Comparison of ENCODE assay signal across 8 cellular contexts in genomic region chr7:50791921-50792341, GRCh38. TPM values are rescaled to one million over a fixed set of nuclear protein-coding genes. Genes with fewer than 3 reads are reported as not detected.
DNase-seq lines count a peak whose midpoint lies in the region; ATAC-seq, FAIRE-seq and TF ChIP-seq lines count a peak whose summit lies in the region.

No MANE protein-coding gene starts in this region.

- POLR2A ChIA-PET in activated CD4-positive, alpha-beta T cell treated with anti-CD3 and anti-CD28 coated beads, Interleukin-2, amount 10 ng/mL, durations not matched to agents 7 days and 5 days (lab: Charles Lee) = no interaction called here
- POLR2A ChIA-PET in activated naive CD8-positive, alpha-beta T cell treated with anti-CD3 and anti-CD28 coated beads, Interleukin-2, amount 10 ng/mL, durations not matched to agents 7 days and 5 days (lab: Charles Lee) = no interaction called here

- H3K27me3 Mint-ChIP-seq in activated CD4-positive, alpha-beta T cell treated with anti-CD3 and anti-CD28 coated beads, Interleukin-2, amount 10 ng/mL, durations not matched to agents 7 days and 5 days = peaks cover 53% of the 10 kb centered on the region
- peaks cover 65% of the 10 kb centered on the region for H3K27me3 Mint-ChIP-seq in activated naive CD8-positive, alpha-beta T cell treated with anti-CD3 and anti-CD28 coated beads, Interleukin-2, amount 10 ng/mL, durations not matched to agents 7 days and 5 days

- H3K27ac ChIP-seq in keratinocyte (ENCODE audit: control insufficient read depth, insufficient read depth, low read length) (no peak overlapping the region), thoracic aorta (peak overlapping the region in 1 of 2 donors; percentile 54)

- peaks cover 14% of the 10 kb centered on the region for H4K20me1 ChIP-seq in keratinocyte (ENCODE audit: control insufficient read depth, extremely low read depth, insufficient read depth, low read length)

- H3K4me2 ChIP-seq in keratinocyte (ENCODE audit: control insufficient read depth, extremely low read depth, insufficient read depth, low read depth, low read length) = peak overlapping the region; percentile 87

- H3K36me3 ChIP-seq in keratinocyte (ENCODE audit: control insufficient read depth in 2 of 2, extremely low read depth in 1 of 2, insufficient read depth in 2 of 2, low read length in 2 of 2) = no peaks in the 10 kb centered on the region
- H3K36me3 ChIP-seq in thoracic aorta = no peaks in the 10 kb centered on the region

- no peak for ATAC-seq in activated naive CD8-positive, alpha-beta T cell treated with anti-CD3 and anti-CD28 coated beads, Interleukin-2, amount 10 ng/mL, durations not matched to agents 7 days and 5 days (ENCODE audit: low read depth)
- ATAC-seq in thoracic aorta (ENCODE audit: insufficient number of reproducible peaks, low FRiP score, low read depth) (no peak), HG02970 (IDR thresholded peaks at IDR 0.05; ENCODE audit: low FRiP score, unreplicated experiment) (no peak), GM21619 (IDR thresholded peaks at IDR 0.05; ENCODE audit: unreplicated experiment) (no peak), GM21737 (IDR thresholded peaks at IDR 0.05; ENCODE audit: unreplicated experiment) (no peak)

- peak overlapping the region; percentile 73 for H3K4me3 Mint-ChIP-seq in activated CD4-positive, alpha-beta T cell treated with anti-CD3 and anti-CD28 coated beads, Interleukin-2, amount 10 ng/mL, durations not matched to agents 7 days and 5 days
- peak overlapping the region; percentile 78 for H3K4me3 Mint-ChIP-seq in activated naive CD8-positive, alpha-beta T cell treated with anti-CD3 and anti-CD28 coated beads, Interleukin-2, amount 10 ng/mL, durations not matched to agents 7 days and 5 days

- peak overlapping the region; percentile 69 for H3K9ac ChIP-seq in keratinocyte (ENCODE audit: control insufficient read depth, extremely low read depth, insufficient read depth, low read length)

- H3K9me3 ChIP-seq in keratinocyte (ENCODE audit: control insufficient read depth, low read depth, low read length) = peaks cover 7% of the 10 kb centered on the region
- H3K9me3 ChIP-seq in thoracic aorta = no peaks in the 10 kb centered on the region

- peaks cover 8% of the 10 kb centered on the region for H3K4me1 Mint-ChIP-seq in activated CD4-positive, alpha-beta T cell treated with anti-CD3 and anti-CD28 coated beads, Interleukin-2, amount 10 ng/mL, durations not matched to agents 7 days and 5 days
- H3K4me1 Mint-ChIP-seq in activated naive CD8-positive, alpha-beta T cell treated with anti-CD3 and anti-CD28 coated beads, Interleukin-2, amount 10 ng/mL, durations not matched to agents 7 days and 5 days = peaks cover 3% of the 10 kb centered on the region

- peaks cover 5% of the 10 kb centered on the region for H3K4me1 ChIP-seq in keratinocyte (ENCODE audit: control insufficient read depth, extremely low read depth, insufficient read depth, low read length)
- peaks cover 14 to 24% of the 10 kb centered on the region in 2 donors for H3K4me1 ChIP-seq in thoracic aorta (ENCODE audit: control insufficient read depth in 1 of 2, low read depth in 2 of 2)

- H3K9me3 Mint-ChIP-seq in activated CD4-positive, alpha-beta T cell treated with anti-CD3 and anti-CD28 coated beads, Interleukin-2, amount 10 ng/mL, durations not matched to agents 7 days and 5 days = peaks cover 5% of the 10 kb centered on the region
- peaks cover 1% of the 10 kb centered on the region for H3K9me3 Mint-ChIP-seq in activated naive CD8-positive, alpha-beta T cell treated with anti-CD3 and anti-CD28 coated beads, Interleukin-2, amount 10 ng/mL, durations not matched to agents 7 days and 5 days

- H3K4me3 ChIP-seq in keratinocyte (ENCODE audit: control insufficient read depth in 2 of 3, extremely low read depth in 1 of 3, insufficient read depth in 2 of 3, low read depth in 1 of 3, low read length in 3 of 3) (peak overlapping the region; percentile 44 to 84 (median 71)), thoracic aorta (peak overlapping the region; percentile 73)

- no peak for DNase-seq in activated CD4-positive, alpha-beta T cell treated with anti-CD3 and anti-CD28 coated beads, Interleukin-2, amount 10 ng/mL, durations not matched to agents 7 days and 5 days
- no peak for DNase-seq in activated CD4-positive, alpha-beta T cell treated with anti-CD3 and anti-CD28 coated beads for 4 hours
- DNase-seq in activated naive CD8-positive, alpha-beta T cell treated with anti-CD3 and anti-CD28 coated beads, Interleukin-2, amount 10 ng/mL, durations not matched to agents 7 days and 5 days = no peak
- DNase-seq in keratinocyte (ENCODE audit: low read depth, low spot score) = no peak
- DNase-seq in thoracic aorta (ENCODE audit: low spot score) = no peak

- no peak overlapping the region for H3K27ac Mint-ChIP-seq in activated CD4-positive, alpha-beta T cell treated with anti-CD3 and anti-CD28 coated beads, Interleukin-2, amount 10 ng/mL, durations not matched to agents 7 days and 5 days
- H3K27ac Mint-ChIP-seq in activated naive CD8-positive, alpha-beta T cell treated with anti-CD3 and anti-CD28 coated beads, Interleukin-2, amount 10 ng/mL, durations not matched to agents 7 days and 5 days = no peak overlapping the region

- dilution Hi-C loops in keratinocyte (cut with MboI; ENCODE audit: extremely low pct_ligation_motif_present, low sequenced_read_pairs) = no loop called here

- H2AFZ ChIP-seq in keratinocyte (ENCODE audit: control insufficient read depth, low read length) = peak overlapping the region; percentile 65

- CTCF ChIA-PET in activated CD4-positive, alpha-beta T cell treated with anti-CD3 and anti-CD28 coated beads, Interleukin-2, amount 10 ng/mL, durations not matched to agents 7 days and 5 days (lab: Charles Lee) = no interaction called here

- peaks cover 21% of the 10 kb centered on the region for H3K79me2 ChIP-seq in keratinocyte (ENCODE audit: control insufficient read depth, insufficient read depth, low read length)

- FAIRE-seq in keratinocyte (lab: Jason Lieb, UNC) = no peak

- peaks cover 3% of the 10 kb centered on the region for H3K36me3 Mint-ChIP-seq in activated CD4-positive, alpha-beta T cell treated with anti-CD3 and anti-CD28 coated beads, Interleukin-2, amount 10 ng/mL, durations not matched to agents 7 days and 5 days (ENCODE audit: low read depth)
- no peaks in the 10 kb centered on the region for H3K36me3 Mint-ChIP-seq in activated naive CD8-positive, alpha-beta T cell treated with anti-CD3 and anti-CD28 coated beads, Interleukin-2, amount 10 ng/mL, durations not matched to agents 7 days and 5 days

- H3K27me3 ChIP-seq in keratinocyte (ENCODE audit: control insufficient read depth, extremely low read depth, insufficient read depth, low read length) (peaks cover 26% of the 10 kb centered on the region), thoracic aorta (replicated peaks; ENCODE audit: insufficient read depth) (no peaks in the 10 kb centered on the region)

- TF ChIP-seq CTCF in keratinocyte (optimal IDR thresholded peaks at IDR 0.05 in 1 of 3, IDR thresholded peaks at IDR 0.05 in 1 of 3, conservative IDR thresholded peaks at IDR 0.05 in 1 of 3; ENCODE audit: extremely low read depth in 1 of 3, insufficient read depth in 2 of 3, low read length in 3 of 3) (no peak), thoracic aorta (IDR thresholded peaks at IDR 0.05) (no peak)

- no peaks in the 10 kb centered on the region for H3K9me1 ChIP-seq in keratinocyte (ENCODE audit: control insufficient read depth, extremely low read depth, insufficient read depth, low read length)

RNA-seq across cellular contexts. Expression of gene GRB10, which starts 9.2 kb away (rescaled TPM):
- 1 to 10 TPM; 4.4 TPM for total RNA-seq in activated CD4-positive, alpha-beta T cell treated with anti-CD3 and anti-CD28 coated beads, Interleukin-2, amount 10 ng/mL, durations not matched to agents 7 days and 5 days
- total RNA-seq in activated naive CD8-positive, alpha-beta T cell treated with anti-CD3 and anti-CD28 coated beads, Interleukin-2, amount 10 ng/mL, durations not matched to agents 7 days and 5 days = 1 to 10 TPM; 1.4 to 1.8 TPM
- 3.8 to 5.6 TPM (median 4.4 TPM) in 3 replicates for polyA plus RNA-seq in keratinocyte
- polyA plus RNA-seq in keratinocyte (2011; ENCODE audit: low read depth) = 4.6 TPM
- polyA plus RNA-seq in keratinocyte (2011; cell fraction: cytosol; rRNA removed) = 5.3 and 6.0 TPM in 2 replicates
- 11.6 and 12.9 TPM in 2 replicates for polyA plus RNA-seq in keratinocyte (2011; cell fraction: nucleus; rRNA removed)
- 7.2 and 7.9 TPM in 2 replicates for polyA plus RNA-seq in keratinocyte (2012; ENCODE audit: low replicate concordance)
- 8.1 to 16.8 TPM (median 12.6 TPM) in 3 replicates for polyA minus RNA-seq in keratinocyte
- polyA minus RNA-seq in keratinocyte (2011; cell fraction: cytosol; rRNA and poly(A)+ RNA removed) = 12.3 TPM
- 13.7 and 27.1 TPM in 2 replicates for polyA minus RNA-seq in keratinocyte (2011; cell fraction: nucleus; rRNA and poly(A)+ RNA removed)
- total RNA-seq in thoracic aorta = 100 to 1,000 TPM in 1 of 2 donors, 10 to 100 TPM in 1; 59.2 to 104 TPM

Comparison
In these comparisons a context has a peak if more than half of its experiments do, and no peak if none do; other contexts are left out.
1. RNA of gene GRB10, which starts 9.2 kb away (total RNA-seq): 59.2 to 104 TPM in thoracic aorta; 4.4 TPM in activated CD4-positive, alpha-beta T cell treated with anti-CD3 and anti-CD28 coated beads, Interleukin-2, amount 10 ng/mL, durations not matched to agents 7 days and 5 days and 1.4 to 1.8 TPM in activated naive CD8-positive, alpha-beta T cell treated with anti-CD3 and anti-CD28 coated beads, Interleukin-2, amount 10 ng/mL, durations not matched to agents 7 days and 5 days; every median in the first group is over 10 times any median in the second.